In the genomic region with DNA sequence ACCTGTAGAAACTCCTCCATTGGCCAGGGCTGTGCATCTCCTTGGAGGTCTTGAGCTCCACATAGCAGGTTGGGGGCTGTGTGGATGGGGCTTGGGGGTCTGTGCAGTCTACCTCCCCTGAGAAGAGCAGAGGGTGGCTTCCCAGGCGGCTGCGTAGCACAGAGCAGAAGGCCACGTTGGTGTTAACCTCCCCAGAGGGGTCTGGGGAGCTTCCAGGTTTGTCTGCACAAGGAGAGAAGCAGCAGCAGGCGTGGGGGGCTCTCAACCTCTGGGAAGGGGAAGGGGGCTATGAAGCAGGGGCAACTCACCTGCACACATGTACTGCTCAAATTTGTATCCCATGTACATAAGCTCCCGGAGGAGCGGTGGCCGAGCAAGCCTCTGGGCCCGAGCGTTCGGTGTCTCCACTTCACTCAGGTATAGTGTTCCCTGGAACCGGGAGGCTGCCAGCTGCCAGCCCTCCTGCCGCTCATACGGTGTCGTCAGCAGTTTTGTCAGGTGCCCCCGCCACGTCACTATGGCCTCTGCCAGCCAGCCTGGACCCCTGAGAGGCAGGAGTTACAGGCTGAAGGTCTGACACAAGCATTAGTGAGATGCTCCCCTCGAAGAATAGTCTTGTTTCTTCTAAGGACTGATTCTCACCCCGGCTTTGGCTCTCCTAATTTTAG, we compare ENCODE assay signal across 1 cellular context.
TF ChIP-seq lines count a peak whose summit lies in the region.

No MANE protein-coding gene starts in this region.

TF ChIP-seq in GM23338, 12 proteins besides CTCF, POLR2A, EP300 and RAD21 (continued from another document):
- TF ChIP-seq, protein P1, sequence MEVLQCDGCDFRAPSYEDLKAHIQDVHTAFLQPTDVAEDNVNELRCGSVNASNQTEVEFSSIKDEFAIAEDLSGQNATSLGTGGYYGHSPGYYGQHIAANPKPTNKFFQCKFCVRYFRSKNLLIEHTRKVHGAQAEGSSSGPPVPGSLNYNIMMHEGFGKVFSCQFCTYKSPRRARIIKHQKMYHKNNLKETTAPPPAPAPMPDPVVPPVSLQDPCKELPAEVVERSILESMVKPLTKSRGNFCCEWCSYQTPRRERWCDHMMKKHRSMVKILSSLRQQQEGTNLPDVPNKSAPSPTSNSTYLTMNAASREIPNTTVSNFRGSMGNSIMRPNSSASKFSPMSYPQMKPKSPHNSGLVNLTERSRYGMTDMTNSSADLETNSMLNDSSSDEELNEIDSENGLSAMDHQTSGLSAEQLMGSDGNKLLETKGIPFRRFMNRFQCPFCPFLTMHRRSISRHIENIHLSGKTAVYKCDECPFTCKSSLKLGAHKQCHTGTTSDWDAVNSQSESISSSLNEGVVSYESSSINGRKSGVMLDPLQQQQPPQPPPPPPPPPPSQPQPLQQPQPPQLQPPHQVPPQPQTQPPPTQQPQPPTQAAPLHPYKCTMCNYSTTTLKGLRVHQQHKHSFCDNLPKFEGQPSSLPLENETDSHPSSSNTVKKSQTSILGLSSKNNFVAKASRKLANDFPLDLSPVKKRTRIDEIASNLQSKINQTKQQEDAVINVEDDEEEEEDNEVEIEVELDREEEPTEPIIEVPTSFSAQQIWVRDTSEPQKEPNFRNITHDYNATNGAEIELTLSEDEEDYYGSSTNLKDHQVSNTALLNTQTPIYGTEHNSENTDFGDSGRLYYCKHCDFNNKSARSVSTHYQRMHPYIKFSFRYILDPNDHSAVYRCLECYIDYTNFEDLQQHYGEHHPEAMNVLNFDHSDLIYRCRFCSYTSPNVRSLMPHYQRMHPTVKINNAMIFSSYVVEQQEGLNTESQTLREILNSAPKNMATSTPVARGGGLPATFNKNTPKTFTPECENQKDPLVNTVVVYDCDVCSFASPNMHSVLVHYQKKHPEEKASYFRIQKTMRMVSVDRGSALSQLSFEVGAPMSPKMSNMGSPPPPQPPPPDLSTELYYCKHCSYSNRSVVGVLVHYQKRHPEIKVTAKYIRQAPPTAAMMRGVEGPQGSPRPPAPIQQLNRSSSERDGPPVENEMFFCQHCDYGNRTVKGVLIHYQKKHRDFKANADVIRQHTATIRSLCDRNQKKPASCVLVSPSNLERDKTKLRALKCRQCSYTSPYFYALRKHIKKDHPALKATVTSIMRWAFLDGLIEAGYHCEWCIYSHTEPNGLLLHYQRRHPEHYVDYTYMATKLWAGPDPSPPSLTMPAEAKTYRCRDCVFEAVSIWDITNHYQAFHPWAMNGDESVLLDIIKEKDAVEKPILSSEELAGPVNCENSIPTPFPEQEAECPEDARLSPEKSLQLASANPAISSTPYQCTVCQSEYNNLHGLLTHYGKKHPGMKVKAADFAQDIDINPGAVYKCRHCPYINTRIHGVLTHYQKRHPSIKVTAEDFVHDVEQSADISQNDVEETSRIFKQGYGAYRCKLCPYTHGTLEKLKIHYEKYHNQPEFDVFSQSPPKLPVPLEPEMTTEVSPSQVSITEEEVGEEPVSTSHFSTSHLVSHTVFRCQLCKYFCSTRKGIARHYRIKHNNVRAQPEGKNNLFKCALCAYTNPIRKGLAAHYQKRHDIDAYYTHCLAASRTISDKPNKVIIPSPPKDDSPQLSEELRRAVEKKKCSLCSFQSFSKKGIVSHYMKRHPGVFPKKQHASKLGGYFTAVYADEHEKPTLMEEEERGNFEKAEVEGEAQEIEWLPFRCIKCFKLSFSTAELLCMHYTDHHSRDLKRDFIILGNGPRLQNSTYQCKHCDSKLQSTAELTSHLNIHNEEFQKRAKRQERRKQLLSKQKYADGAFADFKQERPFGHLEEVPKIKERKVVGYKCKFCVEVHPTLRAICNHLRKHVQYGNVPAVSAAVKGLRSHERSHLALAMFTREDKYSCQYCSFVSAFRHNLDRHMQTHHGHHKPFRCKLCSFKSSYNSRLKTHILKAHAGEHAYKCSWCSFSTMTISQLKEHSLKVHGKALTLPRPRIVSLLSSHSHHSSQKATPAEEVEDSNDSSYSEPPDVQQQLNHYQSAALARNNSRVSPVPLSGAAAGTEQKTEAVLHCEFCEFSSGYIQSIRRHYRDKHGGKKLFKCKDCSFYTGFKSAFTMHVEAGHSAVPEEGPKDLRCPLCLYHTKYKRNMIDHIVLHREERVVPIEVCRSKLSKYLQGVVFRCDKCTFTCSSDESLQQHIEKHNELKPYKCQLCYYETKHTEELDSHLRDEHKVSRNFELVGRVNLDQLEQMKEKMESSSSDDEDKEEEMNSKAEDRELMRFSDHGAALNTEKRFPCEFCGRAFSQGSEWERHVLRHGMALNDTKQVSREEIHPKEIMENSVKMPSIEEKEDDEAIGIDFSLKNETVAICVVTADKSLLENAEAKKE (CRISPR knock-in tag; IDR thresholded peaks at IDR 0.05), result no peak
- TF ChIP-seq CREB1 (CRISPR knock-in tag; IDR thresholded peaks at IDR 0.05; ENCODE audit: low read depth) (no peak), ETS1 (IDR thresholded peaks at IDR 0.05) (no peak), STAT1 (IDR thresholded peaks at IDR 0.05; ENCODE audit: unreplicated experiment) (no peak), EZH2phosphoT487 (IDR thresholded peaks at IDR 0.05; ENCODE audit: unreplicated experiment) (no peak), ZNF114 (CRISPR knock-in tag; IDR thresholded peaks at IDR 0.05) (no peak), ZNF331 (CRISPR knock-in tag; IDR thresholded peaks at IDR 0.05; ENCODE audit: low read depth) (no peak), JUNB (IDR thresholded peaks at IDR 0.05; ENCODE audit: unreplicated experiment) (no peak), NANOG (IDR thresholded peaks at IDR 0.05; ENCODE audit: borderline replicate concordance) (no peak)
- TF ChIP-seq, protein P2, sequence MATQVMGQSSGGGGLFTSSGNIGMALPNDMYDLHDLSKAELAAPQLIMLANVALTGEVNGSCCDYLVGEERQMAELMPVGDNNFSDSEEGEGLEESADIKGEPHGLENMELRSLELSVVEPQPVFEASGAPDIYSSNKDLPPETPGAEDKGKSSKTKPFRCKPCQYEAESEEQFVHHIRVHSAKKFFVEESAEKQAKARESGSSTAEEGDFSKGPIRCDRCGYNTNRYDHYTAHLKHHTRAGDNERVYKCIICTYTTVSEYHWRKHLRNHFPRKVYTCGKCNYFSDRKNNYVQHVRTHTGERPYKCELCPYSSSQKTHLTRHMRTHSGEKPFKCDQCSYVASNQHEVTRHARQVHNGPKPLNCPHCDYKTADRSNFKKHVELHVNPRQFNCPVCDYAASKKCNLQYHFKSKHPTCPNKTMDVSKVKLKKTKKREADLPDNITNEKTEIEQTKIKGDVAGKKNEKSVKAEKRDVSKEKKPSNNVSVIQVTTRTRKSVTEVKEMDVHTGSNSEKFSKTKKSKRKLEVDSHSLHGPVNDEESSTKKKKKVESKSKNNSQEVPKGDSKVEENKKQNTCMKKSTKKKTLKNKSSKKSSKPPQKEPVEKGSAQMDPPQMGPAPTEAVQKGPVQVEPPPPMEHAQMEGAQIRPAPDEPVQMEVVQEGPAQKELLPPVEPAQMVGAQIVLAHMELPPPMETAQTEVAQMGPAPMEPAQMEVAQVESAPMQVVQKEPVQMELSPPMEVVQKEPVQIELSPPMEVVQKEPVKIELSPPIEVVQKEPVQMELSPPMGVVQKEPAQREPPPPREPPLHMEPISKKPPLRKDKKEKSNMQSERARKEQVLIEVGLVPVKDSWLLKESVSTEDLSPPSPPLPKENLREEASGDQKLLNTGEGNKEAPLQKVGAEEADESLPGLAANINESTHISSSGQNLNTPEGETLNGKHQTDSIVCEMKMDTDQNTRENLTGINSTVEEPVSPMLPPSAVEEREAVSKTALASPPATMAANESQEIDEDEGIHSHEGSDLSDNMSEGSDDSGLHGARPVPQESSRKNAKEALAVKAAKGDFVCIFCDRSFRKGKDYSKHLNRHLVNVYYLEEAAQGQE (IDR thresholded peaks at IDR 0.05; ENCODE audit: unreplicated experiment), result no peak
